ENCODE assay signal across 26 cellular contexts in genomic region chr1:239056940-239057339, GRCh38.
"Had no signal": no experiment of that assay in that cellular context is flagged by ENCODE, and none has a peak within 500 bp of the region (broad histone marks: within the 10 kb centered on the region; RNA-seq: fewer than 3 reads in every experiment).

No MANE protein-coding gene starts in this region.

- H3K4me3 ChIP-seq: ascending aorta, body of pancreas, SJCRH30 had no signal

- H3K9me3 ChIP-seq: ascending aorta, body of pancreas, SJCRH30, SK-N-SH had no signal

- DNase-seq: activated CD4-positive, alpha-beta memory T cell treated with anti-CD3 and anti-CD28 coated beads for 36 hours; activated CD4-positive, alpha-beta T cell treated with anti-CD3 and anti-CD28 coated beads, Interleukin-2, amount 10 ng/mL, durations not matched to agents 7 days and 5 days; activated CD4-positive, CD25-positive, alpha-beta regulatory T cell; activated CD8-positive, alpha-beta memory T cell treated with anti-CD3 and anti-CD28 coated beads for 24 hours; activated effector memory CD4-positive, alpha-beta T cell treated with anti-CD3 and anti-CD28 coated beads, Interleukin-2, amount 50 U/mL, for 16 hours; activated naive CD4-positive, alpha-beta T cell treated with Interleukin-2 at 50 U/mL for 16 hours; activated naive CD8-positive, alpha-beta T cell treated with anti-CD3 and anti-CD28 coated beads, Interleukin-2, amount 50 U/mL, for 24 hours; activated T-cell treated with anti-CD3 and anti-CD28 coated beads, Interleukin-2, amount 50 U/mL, for 4 hours; amniotic stem cell; body of pancreas; MM.1S; NCI-H1105; NCI-H1436; NCI-H187; NCI-H2081; NCI-H2227 treated with DMSO at 0.1 percent for 48 hours; NCI-H510A; NCI-H526 treated with DMSO at 0.1 percent for 48 hours; NCI-H82; Right ventricle myocardium superior; RPMI8226; SJCRH30; SK-N-SH; T-helper 1 cell had no signal

- H3K36me3 ChIP-seq: ascending aorta, SJCRH30 had no signal

- H3K27me3 ChIP-seq: ascending aorta, body of pancreas, SJCRH30 had no signal

- H3K27ac ChIP-seq: ascending aorta, body of pancreas, SJCRH30, VCaP had no signal

- H3K4me1 ChIP-seq: ascending aorta, body of pancreas, SJCRH30 had no signal
